ENCODE assay signal across 8 cellular contexts in the genomic region with DNA sequence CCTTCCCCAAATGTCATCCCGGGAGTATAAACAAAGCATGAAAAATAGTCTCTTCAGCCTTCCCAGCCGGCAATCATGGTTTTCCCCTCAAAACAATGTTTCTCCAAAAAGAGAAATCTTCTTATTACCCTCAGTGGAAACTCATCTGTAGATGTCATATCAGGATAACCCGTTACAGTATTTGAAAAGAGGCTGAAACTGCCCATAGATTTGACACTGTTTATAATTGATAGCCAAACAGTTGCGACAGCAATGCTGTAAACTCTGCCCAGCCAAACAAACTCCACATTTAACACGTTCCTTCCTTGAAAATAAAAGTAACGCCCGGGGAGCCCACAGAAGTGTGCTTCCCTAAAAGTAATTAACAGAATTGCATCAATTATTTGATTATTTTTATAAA.
DNase-seq lines count a peak whose midpoint lies in the region; ATAC-seq and TF ChIP-seq lines count a peak whose summit lies in the region.

No MANE protein-coding gene starts in this region.

- peak; percentile 22 for DNase-seq in NCI-H2107 treated with DMSO at 0.1 percent for 48 hours (lab: John Stamatoyannopoulos, UW; ENCODE audit: unreplicated experiment)
- no peak for DNase-seq in NCI-H2107 (lab: John Stamatoyannopoulos, UW)
- DNase-seq in SK-N-SH, result peak; percentile 38
- peak; percentile 24 to 53 for DNase-seq in fibroblast of lung (ENCODE audit: low read depth in 2 of 2)
- no peak for DNase-seq in SKM-1 treated with dmso at 0.1 percent for 144 hours (lab: John Stamatoyannopoulos, UW; ENCODE audit: unreplicated experiment)
- DNase-seq in effector CD4-positive, alpha-beta T cell, result no peak

- peaks cover 20% of the 10 kb centered on the region for H3K79me2 ChIP-seq in SK-N-SH (ENCODE audit: insufficient read depth)
- H3K79me2 ChIP-seq in fibroblast of lung (ENCODE audit: control insufficient read depth, insufficient read depth, low read length), result peaks cover 1% of the 10 kb centered on the region

- no peaks in the 10 kb centered on the region for H3F3A ChIP-seq in SK-N-SH (replicated peaks; ENCODE audit: insufficient read depth)

- H3K36me3 ChIP-seq in SK-N-SH (replicated peaks in 1 of 2; ENCODE audit: control insufficient read depth in 1 of 2, insufficient read depth in 2 of 2, low read length in 1 of 2) (no peaks in the 10 kb centered on the region), fibroblast of lung (ENCODE audit: control insufficient read depth, insufficient read depth, low read length) (no peaks in the 10 kb centered on the region)

- H3K9me3 Mint-ChIP-seq in nephron, result no peaks in the 10 kb centered on the region

- 1% methylated on average over 7 of the region's 7 CpGs for WGBS in SK-N-SH (ENCODE audit: low lambda C conversion rate)

- H3K4me3 ChIP-seq in SK-N-SH (ENCODE audit: low read depth in 2 of 2, low read length in 1 of 2) (peak overlapping the region; percentile 73 to 86), fibroblast of lung (replicated peaks in 1 of 4; ENCODE audit: control extremely low read depth in 1 of 4, insufficient read depth in 1 of 4, low read depth in 3 of 4, low read length in 4 of 4) (peak overlapping the region; percentile 38 to 96 (median 67))

- H3K4me1 Mint-ChIP-seq in nephron, result peaks cover 58% of the 10 kb centered on the region

- H3K4me3 Mint-ChIP-seq in nephron, result peak overlapping the region; percentile 87 to 96 (median 91)

- no peaks in the 10 kb centered on the region for H3K36me3 Mint-ChIP-seq in nephron (ENCODE audit: low read depth)

- H3K27ac ChIP-seq in SK-N-SH (ENCODE audit: low read depth in 2 of 2, low read length in 1 of 2) (peak overlapping the region; percentile 80 to 82), fibroblast of lung (ENCODE audit: insufficient read depth, low read length) (peak overlapping the region; percentile 84)

- H3K27me3 Mint-ChIP-seq in nephron (ENCODE audit: low read depth), result peaks cover 4% of the 10 kb centered on the region

- POLR2A ChIA-PET in SK-N-SH (lab: Yijun Ruan, JAX), result no interaction called here

- CTCF ChIA-PET in SK-N-SH (lab: Yijun Ruan, JAX), result interaction anchor here (0.6 to 1.4 kb wide), 2 partner anchors 441 to 820 kb away, joined by 3 read pairs; no protein-coding TSS in a partner anchor

- H4K20me1 ChIP-seq in SK-N-SH (ENCODE audit: insufficient read depth), result no peaks in the 10 kb centered on the region
- H4K20me1 ChIP-seq in fibroblast of lung (ENCODE audit: control insufficient read depth, extremely low read depth, insufficient read depth, low read length), result no peaks in the 10 kb centered on the region

- no peaks in the 10 kb centered on the region for H3K27me3 ChIP-seq in SK-N-SH (ENCODE audit: insufficient read depth)
- H3K27me3 ChIP-seq in fibroblast of lung (ENCODE audit: control insufficient read depth, insufficient read depth, low read length), result no peaks in the 10 kb centered on the region

- no peak for ATAC-seq in HG03045 (IDR thresholded peaks at IDR 0.05; ENCODE audit: unreplicated experiment)

- no peaks in the 10 kb centered on the region for H3K9me3 ChIP-seq in SK-N-SH
- H3K9me3 ChIP-seq in fibroblast of lung (ENCODE audit: control insufficient read depth, insufficient read depth, low read depth, low read length), result no peaks in the 10 kb centered on the region

- H3K9me2 ChIP-seq in SK-N-SH, result no peaks in the 10 kb centered on the region

- TF ChIP-seq RAD21 in SK-N-SH (IDR thresholded peaks at IDR 0.05; ENCODE audit: low read length), result no peak

- no peak for TF ChIP-seq EP300 in SK-N-SH (IDR thresholded peaks at IDR 0.05; ENCODE audit: borderline replicate concordance in 1 of 2, low read depth in 1 of 2, low read length in 1 of 2)

- TF ChIP-seq CTCF in SK-N-SH (IDR thresholded peaks at IDR 0.05) (no peak), fibroblast of lung (conservative IDR thresholded peaks at IDR 0.05 in 1 of 2, IDR thresholded peaks at IDR 0.05 in 1 of 2; ENCODE audit: low read depth in 1 of 2, low read length in 2 of 2) (no peak), nephron (IDR thresholded peaks at IDR 0.05; ENCODE audit: unreplicated experiment in 3 of 3) (no peak)

- H3K4me1 ChIP-seq in SK-N-SH (ENCODE audit: control insufficient read depth in 1 of 2, insufficient read depth in 2 of 2, low read depth in 1 of 2, low read length in 1 of 2), result peaks cover 5 to 17% of the 10 kb centered on the region in 2 experiments; a peak in 2 of 4 replicates
- H3K4me1 ChIP-seq in fibroblast of lung (ENCODE audit: control insufficient read depth, extremely low read depth, insufficient read depth, low read length), result peaks cover 8% of the 10 kb centered on the region

- peak overlapping the region; percentile 79 for H2AFZ ChIP-seq in SK-N-SH (ENCODE audit: low read depth)
- H2AFZ ChIP-seq in fibroblast of lung (ENCODE audit: low read length), result peak overlapping the region; percentile 25

- H3K4me2 ChIP-seq in SK-N-SH (peak overlapping the region; percentile 79), fibroblast of lung (ENCODE audit: extremely low read depth, insufficient read depth, low read length) (peak overlapping the region; percentile 91)

- peak overlapping the region; percentile 89 to 91 (median 91) for H3K27ac Mint-ChIP-seq in nephron

- H3K9ac ChIP-seq in SK-N-SH (peak overlapping the region; percentile 91), fibroblast of lung (ENCODE audit: insufficient read depth, low read length) (peak overlapping the region; percentile 86)

TF ChIP-seq in SK-N-SH, 30 proteins besides CTCF, POLR2A, EP300 and RAD21:
- TF ChIP-seq RXRA (IDR thresholded peaks at IDR 0.05; ENCODE audit: borderline replicate concordance, low read depth), result no peak
- TF ChIP-seq SIN3A (IDR thresholded peaks at IDR 0.05; ENCODE audit: borderline replicate concordance, low read depth, low read length), result peak; percentile 13; the same call in 1 of the 2 replicates

Comparison
In these comparisons a context has a peak if more than half of its experiments do, and no peak if none do; other contexts are left out.
1. DNase-seq: peak in NCI-H2107 treated with DMSO at 0.1 percent for 48 hours (single experiment), SK-N-SH (single experiment) and fibroblast of lung (2 of 2); none in NCI-H2107 (single experiment), SKM-1 treated with dmso at 0.1 percent for 144 hours (single experiment) and effector CD4-positive, alpha-beta T cell (single experiment).